In the genomic region with DNA sequence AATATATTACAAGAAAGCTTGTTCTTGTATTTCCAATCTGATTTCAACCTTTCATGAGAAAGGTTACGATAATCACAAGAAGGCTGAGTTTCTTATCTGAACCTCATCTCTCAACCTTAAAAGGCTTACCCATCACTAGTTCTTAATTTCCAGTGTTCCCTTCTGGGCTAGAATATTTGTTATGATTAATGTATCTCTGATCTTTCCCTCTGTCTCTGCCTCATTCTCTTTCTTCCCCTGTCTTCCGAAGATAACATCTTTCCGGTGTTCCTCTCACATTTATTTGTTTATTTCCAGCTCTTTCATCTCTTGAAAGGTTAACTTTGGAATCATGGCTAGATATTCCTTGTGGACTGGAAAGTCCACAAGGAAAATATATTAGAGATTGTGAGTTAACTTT, we compare ENCODE assay signal across 18 cellular contexts.
"Had no signal": no experiment of that assay in that cellular context is flagged by ENCODE, and none has a peak within 500 bp of the region (broad histone marks: within the 10 kb centered on the region; RNA-seq: fewer than 3 reads in every experiment).

No MANE protein-coding gene starts in this region.

- H3K27ac ChIP-seq: Peyer's patch, SJCRH30, SK-N-MC had no signal

- H3K9me3 ChIP-seq: Peyer's patch, SJCRH30 had no signal

- H3K27me3 ChIP-seq: Peyer's patch, SJCRH30 had no signal

- H3K4me1 ChIP-seq: Peyer's patch, SJCRH30 had no signal

- H3K4me3 ChIP-seq: Peyer's patch, SJCRH30, SK-N-MC had no signal

- H3K36me3 ChIP-seq: Peyer's patch, SJCRH30 had no signal

- DNase-seq: KBM-7, MV-4-11, NCI-H1048, NCI-H1105, NCI-H1436 treated with DMSO at 0.1 percent for 48 hours, NCI-H1694, NCI-H187 treated with DMSO at 0.1 percent for 48 hours, NCI-H2029 treated with DMSO at 0.1 percent for 48 hours, NCI-H2171 treated with DMSO at 0.1 percent for 48 hours, NCI-H2227 treated with DMSO at 0.1 percent for 48 hours, NCI-H524, NCI-H526 treated with DMSO at 0.1 percent for 48 hours, NCI-H774, PC-3, Peyer's patch, SHP77 treated with DMSO at 0.1 percent for 48 hours had no signal
